Comparison of ENCODE assay signal across 19 cellular contexts in genomic region chr9:4182831-4183230, GRCh38.
"Had no signal": no experiment of that assay in that cellular context is flagged by ENCODE, and none has a peak within 500 bp of the region (broad histone marks: within the 10 kb centered on the region; RNA-seq: fewer than 3 reads in every experiment).

No MANE protein-coding gene starts in this region.

- H3K4me3 ChIP-seq: esophagus squamous epithelium, heart left ventricle, psoas muscle, right lobe of liver, tibial artery, upper lobe of left lung, uterus had no signal

- H3K27ac ChIP-seq: epithelial cell of prostate, esophagus squamous epithelium, heart left ventricle, psoas muscle, right lobe of liver, tibial artery, upper lobe of left lung, uterus had no signal

- H3K9me3 ChIP-seq: esophagus squamous epithelium, psoas muscle, right lobe of liver, tibial artery, upper lobe of left lung, uterus had no signal

- H3K27ac Mint-ChIP-seq: effector memory CD8-positive, alpha-beta T cell; nephron; stimulated activated effector memory CD8-positive, alpha-beta T cell treated with anti-CD3 and anti-CD28 coated beads, Interleukin-12 subunit alpha, Interleukin-12 subunit beta, amount 100 ng/mL, for 72 hours; stimulated activated naive CD8-positive, alpha-beta T cell treated with anti-CD3 and anti-CD28 coated beads, Interleukin-15, Interleukin-2, amounts not matched to agents 100 ng/mL and 50 ng/mL, for 24 hours had no signal

- ATAC-seq: effector memory CD8-positive, alpha-beta T cell; heart left ventricle; left lobe of liver; psoas muscle; right lobe of liver; stimulated activated effector memory CD8-positive, alpha-beta T cell treated with anti-CD3 and anti-CD28 coated beads, Interleukin-12 subunit alpha, Interleukin-12 subunit beta, amount 100 ng/mL, for 72 hours had no signal

- H3K4me1 Mint-ChIP-seq: nephron; stimulated activated effector memory CD8-positive, alpha-beta T cell treated with anti-CD3 and anti-CD28 coated beads, Interleukin-12 subunit alpha, Interleukin-12 subunit beta, amount 100 ng/mL, for 72 hours had no signal

- H3K27me3 ChIP-seq: esophagus squamous epithelium, heart left ventricle, right lobe of liver, tibial artery, upper lobe of left lung, uterus had no signal

- H3K9me3 Mint-ChIP-seq: effector memory CD8-positive, alpha-beta T cell; stimulated activated naive CD8-positive, alpha-beta T cell treated with anti-CD3 and anti-CD28 coated beads, Interleukin-15, Interleukin-2, amounts not matched to agents 100 ng/mL and 50 ng/mL, for 24 hours had no signal

- H3K36me3 ChIP-seq: esophagus squamous epithelium, heart left ventricle, right lobe of liver, tibial artery, upper lobe of left lung, uterus had no signal

- H3K36me3 Mint-ChIP-seq: stimulated activated effector memory CD8-positive, alpha-beta T cell treated with anti-CD3 and anti-CD28 coated beads, Interleukin-12 subunit alpha, Interleukin-12 subunit beta, amount 100 ng/mL, for 72 hours had no signal

- H3K27me3 Mint-ChIP-seq: stimulated activated naive CD8-positive, alpha-beta T cell treated with anti-CD3 and anti-CD28 coated beads, Interleukin-15, Interleukin-2, amounts not matched to agents 100 ng/mL and 50 ng/mL, for 24 hours had no signal

- DNase-seq: effector memory CD8-positive, alpha-beta T cell; esophagus squamous epithelium; heart left ventricle; hippocampal formation; islet precursor cell; midbrain; psoas muscle; retina; right lobe of liver; stimulated activated CD4-positive, alpha-beta T cell treated with anti-CD3 and anti-CD28 coated beads, Interleukin-4, amount 100 ng/mL, for 1 hour; stimulated activated CD8-positive, alpha-beta memory T cell treated with anti-CD3 and anti-CD28 coated beads, Interleukin-4, amount 100 ng/mL, for 48 hours; tibial artery; upper lobe of left lung; uterus had no signal

- H3K4me3 Mint-ChIP-seq: effector memory CD8-positive, alpha-beta T cell; nephron; stimulated activated effector memory CD8-positive, alpha-beta T cell treated with anti-CD3 and anti-CD28 coated beads, Interleukin-12 subunit alpha, Interleukin-12 subunit beta, amount 100 ng/mL, for 72 hours; stimulated activated naive CD8-positive, alpha-beta T cell treated with anti-CD3 and anti-CD28 coated beads, Interleukin-15, Interleukin-2, amounts not matched to agents 100 ng/mL and 50 ng/mL, for 24 hours had no signal

- H3K4me1 ChIP-seq: esophagus squamous epithelium, heart left ventricle, psoas muscle, right lobe of liver, tibial artery, upper lobe of left lung, uterus had no signal
